ENCODE assay signal across 10 cellular contexts in the genomic region with DNA sequence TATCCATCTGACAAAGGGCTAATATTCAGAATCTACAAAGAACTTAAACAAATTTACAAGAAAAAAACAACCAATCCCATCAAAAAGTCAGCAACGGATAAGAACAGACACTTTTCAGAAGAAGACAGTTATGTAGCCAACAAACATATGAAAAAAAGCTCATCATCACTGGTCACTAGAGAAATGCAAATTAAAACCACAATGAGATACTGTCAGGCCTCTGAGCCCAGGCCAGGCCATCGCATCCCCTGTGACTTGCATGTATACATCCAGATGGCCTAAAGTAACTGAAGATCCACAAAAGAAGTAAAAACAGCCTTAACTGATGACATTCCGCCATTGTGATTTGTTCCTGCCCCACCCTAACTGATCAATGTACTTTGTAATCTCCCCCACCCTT. TPM values are rescaled to one million over a fixed set of nuclear protein-coding genes. Genes with fewer than 3 reads are reported as not detected.
"Had no signal": no experiment of that assay in that cellular context is flagged by ENCODE, and none has a peak within 500 bp of the region (broad histone marks: within the 10 kb centered on the region; RNA-seq: fewer than 3 reads in every experiment).

No MANE protein-coding gene starts in this region.

RNA-seq across cellular contexts. Expression of a gene that starts 13.6 kb away (rescaled TPM):
- total RNA-seq: activated CD4-positive, alpha-beta memory T cell treated with anti-CD3 and anti-CD28 coated beads, Interleukin-2, amount 10 ng/mL, durations not matched to agents 7 days and 5 days; activated CD4-positive, alpha-beta T cell treated with anti-CD3 and anti-CD28 coated beads, Interleukin-2, amount 10 ng/mL, durations not matched to agents 7 days and 5 days; activated naive CD4-positive, alpha-beta T cell treated with anti-CD3 and anti-CD28 coated beads, Interleukin-2, amount 50 U/mL, for 72 hours; activated naive CD8-positive, alpha-beta T cell treated with anti-CD3 and anti-CD28 coated beads, Interleukin-2, amount 10 ng/mL, durations not matched to agents 7 days and 5 days; activated T-cell treated with anti-CD3 and anti-CD28 coated beads, Interleukin-2, amount 50 U/mL, for 72 hours; ascending aorta; cardiac muscle cell; dermis microvascular lymphatic vessel endothelial cell; endothelial cell of umbilical vein; glomerular endothelial cell had no signal
- polyA plus RNA-seq: cardiac muscle cell, endothelial cell of umbilical vein had no signal
